Comparison of ENCODE assay signal across 19 cellular contexts in genomic region chr9:100409176-100409556, GRCh38. TPM values are rescaled to one million over a fixed set of nuclear protein-coding genes. Genes with fewer than 3 reads are reported as not detected.
DNase-seq lines count a peak whose midpoint lies in the region; ATAC-seq and TF ChIP-seq lines count a peak whose summit lies in the region.
"Had no signal": no experiment of that assay in that cellular context is flagged by ENCODE, and none has a peak within 500 bp of the region (broad histone marks: within the 10 kb centered on the region; RNA-seq: fewer than 3 reads in every experiment).

No MANE protein-coding gene starts in this region.

- H3K27me3 Mint-ChIP-seq in natural killer cell (ENCODE audit: low read depth in 2 of 2) (peaks cover 25 to 26% of the 10 kb centered on the region in 2 donors), glutamatergic neuron (ENCODE audit: unreplicated experiment) (peaks cover 3% of the 10 kb centered on the region), endothelial cell (ENCODE audit: unreplicated experiment) (no peaks in the 10 kb centered on the region)
- H3K27me3 Mint-ChIP-seq in natural killer cell treated with Interleukin-12 subunit alpha and Interleukin-12 subunit beta and Interleukin-15 and Interleukin-18, amount 100 ng/mL, for 72 hours: peaks cover 18 to 19% of the 10 kb centered on the region in 2 donors

- TF ChIP-seq CTCF in natural killer cell (IDR thresholded peaks at IDR 0.05) (no peak), glutamatergic neuron (IDR thresholded peaks at IDR 0.05; ENCODE audit: partially characterized antibody, unreplicated experiment) (no peak), endothelial cell (IDR thresholded peaks at IDR 0.05; ENCODE audit: unreplicated experiment) (no peak)

- peaks cover 31% of the 10 kb centered on the region for H3K4me1 ChIP-seq in Karpas-422 (ENCODE audit: low read length)

- no peak for ATAC-seq in natural killer cell
- ATAC-seq in natural killer cell treated with Interleukin-12 subunit alpha and Interleukin-12 subunit beta and Interleukin-15 and Interleukin-18, amount 100 ng/mL, for 72 hours: no peak
- ATAC-seq in GM18867 (IDR thresholded peaks at IDR 0.05; ENCODE audit: unreplicated experiment): no peak

- peaks cover 11% of the 10 kb centered on the region in 2 donors for H3K4me1 Mint-ChIP-seq in natural killer cell
- peaks cover 16 to 17% of the 10 kb centered on the region in 2 donors for H3K4me1 Mint-ChIP-seq in natural killer cell treated with Interleukin-12 subunit alpha and Interleukin-12 subunit beta and Interleukin-15 and Interleukin-18, amount 100 ng/mL, for 72 hours (ENCODE audit: low read depth in 2 of 2)
- peaks cover 11% of the 10 kb centered on the region for H3K4me1 Mint-ChIP-seq in glutamatergic neuron (ENCODE audit: low read depth, unreplicated experiment)
- H3K4me1 Mint-ChIP-seq in endothelial cell (ENCODE audit: unreplicated experiment): peaks cover 3% of the 10 kb centered on the region

- H4K20me1 ChIP-seq in Karpas-422 (ENCODE audit: insufficient read depth, low read depth, low read length): no peaks in the 10 kb centered on the region

- 0 out of 2 replicates have a peak overlapping the region, but pooled peaks have one; percentile 25 for H3K4me3 ChIP-seq in Karpas-422 (ENCODE audit: low read length)
- H3K4me3 ChIP-seq: SJCRH30 had no signal

- H3K36me3 Mint-ChIP-seq in natural killer cell (no peaks in the 10 kb centered on the region), glutamatergic neuron (ENCODE audit: unreplicated experiment) (peaks cover 11% of the 10 kb centered on the region), endothelial cell (ENCODE audit: low read depth, unreplicated experiment) (peaks cover 4% of the 10 kb centered on the region)
- peaks cover 6% of the 10 kb centered on the region for H3K36me3 Mint-ChIP-seq in natural killer cell treated with Interleukin-12 subunit alpha and Interleukin-12 subunit beta and Interleukin-15 and Interleukin-18, amount 100 ng/mL, for 72 hours

- H3K9me3 Mint-ChIP-seq in natural killer cell (no peaks in the 10 kb centered on the region), glutamatergic neuron (ENCODE audit: unreplicated experiment) (peaks cover 3% of the 10 kb centered on the region), endothelial cell (ENCODE audit: unreplicated experiment) (no peaks in the 10 kb centered on the region)
- H3K9me3 Mint-ChIP-seq in natural killer cell treated with Interleukin-12 subunit alpha and Interleukin-12 subunit beta and Interleukin-15 and Interleukin-18, amount 100 ng/mL, for 72 hours: no peaks in the 10 kb centered on the region
- H3K9me3 Mint-ChIP-seq: CD4-positive, alpha-beta T cell had no signal

- DNase-seq in natural killer cell: no peak
- no peak for DNase-seq in natural killer cell treated with Interleukin-12 subunit alpha and Interleukin-12 subunit beta and Interleukin-15 and Interleukin-18, amount 100 ng/mL, for 72 hours (ENCODE audit: low spot score)
- no peak for DNase-seq in Karpas-422
- DNase-seq in glutamatergic neuron: no peak
- no peak for DNase-seq in dermis blood vessel endothelial cell
- DNase-seq in endothelial cell (ENCODE audit: low spot score): no peak
- DNase-seq: BE2C; CD4-positive, alpha-beta T cell; COR-L47; DMS79 treated with DMSO at 0.1 percent for 48 hours; KBM-7; NCI-H1048; NCI-H1417 treated with DMSO at 0.1 percent for 48 hours; NCI-H187; NCI-H446; NCI-H526; OCI-M1 had no signal

- no peaks in the 10 kb centered on the region for H3K9me3 ChIP-seq in Karpas-422 (ENCODE audit: low read length)
- H3K9me3 ChIP-seq: BE2C, SJCRH30 had no signal

- intact Hi-C loops in natural killer cell (cut with micrococcal nuclease): no loop called here

- H3K4me3 Mint-ChIP-seq in natural killer cell (peak overlapping the region; percentile 10), glutamatergic neuron (ENCODE audit: unreplicated experiment) (no peak overlapping the region), endothelial cell (ENCODE audit: unreplicated experiment) (no peak overlapping the region)
- no peak overlapping the region for H3K4me3 Mint-ChIP-seq in natural killer cell treated with Interleukin-12 subunit alpha and Interleukin-12 subunit beta and Interleukin-15 and Interleukin-18, amount 100 ng/mL, for 72 hours
- H3K4me3 Mint-ChIP-seq: CD4-positive, alpha-beta T cell had no signal

- no peak overlapping the region for H3K9ac ChIP-seq in Karpas-422 (ENCODE audit: low read length)

- H3K4me2 ChIP-seq in Karpas-422 (ENCODE audit: low read depth, low read length, poor library complexity, severe bottlenecking): peak overlapping the region; percentile 49

- no peak overlapping the region for H3K27ac Mint-ChIP-seq in natural killer cell
- H3K27ac Mint-ChIP-seq in natural killer cell treated with Interleukin-12 subunit alpha and Interleukin-12 subunit beta and Interleukin-15 and Interleukin-18, amount 100 ng/mL, for 72 hours: no peak overlapping the region
- peak overlapping the region; percentile 19 for H3K27ac Mint-ChIP-seq in glutamatergic neuron (ENCODE audit: unreplicated experiment)
- H3K27ac Mint-ChIP-seq in endothelial cell (ENCODE audit: unreplicated experiment): no peak overlapping the region
- H3K27ac Mint-ChIP-seq: CD4-positive, alpha-beta T cell had no signal

- no peaks in the 10 kb centered on the region for H3K27me3 ChIP-seq in Karpas-422 (ENCODE audit: low read length)
- H3K27me3 ChIP-seq: BE2C, SJCRH30 had no signal

- H3K9me2 ChIP-seq in Karpas-422 (replicated peaks; ENCODE audit: insufficient read depth, low read length): no peaks in the 10 kb centered on the region

- no peak overlapping the region for H3K27ac ChIP-seq in Karpas-422 (ENCODE audit: low read length)
- H3K27ac ChIP-seq: SJCRH30 had no signal

- no peak overlapping the region for H2AFZ ChIP-seq in Karpas-422 (ENCODE audit: low read length)

- H3K36me3 ChIP-seq in Karpas-422 (ENCODE audit: insufficient read depth, low read length): no peaks in the 10 kb centered on the region
- H3K36me3 ChIP-seq: BE2C, SJCRH30 had no signal

- H3K79me2 ChIP-seq in Karpas-422 (ENCODE audit: low read length): no peaks in the 10 kb centered on the region

RNA-seq across cellular contexts. Expression of gene MSANTD3, which starts 17.8 kb away (rescaled TPM):
- total RNA-seq in natural killer cell (10 to 100 TPM; 11.3 to 15.6 (median 14.2) TPM), glutamatergic neuron (ENCODE audit: unreplicated experiment) (49.3 TPM), dermis blood vessel endothelial cell (53.4 and 57.3 TPM in 2 replicates), endothelial cell (ENCODE audit: unreplicated experiment) (30.7 TPM)
- 10 to 100 TPM in 1 of 2 donors, 1 to 10 TPM in 1; 9.2 to 17.5 TPM for total RNA-seq in natural killer cell treated with Interleukin-12 subunit alpha and Interleukin-12 subunit beta and Interleukin-15 and Interleukin-18, amount 100 ng/mL, for 72 hours
- total RNA-seq in Karpas-422 (2014; rRNA removed; shearing (Covaris generic); ENCODE audit: low replicate concordance): 36.4 and 41.3 TPM in 2 replicates

RNA-seq across cellular contexts. Expression of gene TEX10, which starts 56.4 kb away (rescaled TPM):
- 10 to 100 TPM; 11.1 to 15.9 (median 13.2) TPM for total RNA-seq in natural killer cell
- 10 to 100 TPM; 17.3 to 37.7 TPM for total RNA-seq in natural killer cell treated with Interleukin-12 subunit alpha and Interleukin-12 subunit beta and Interleukin-15 and Interleukin-18, amount 100 ng/mL, for 72 hours
- 39.6 and 73.7 TPM in 2 replicates for total RNA-seq in Karpas-422 (2014; rRNA removed; shearing (Covaris generic); ENCODE audit: low replicate concordance)
- 18.4 TPM for total RNA-seq in glutamatergic neuron (ENCODE audit: unreplicated experiment)
- 26.5 and 28.1 TPM in 2 replicates for total RNA-seq in dermis blood vessel endothelial cell
- 43.5 TPM for total RNA-seq in endothelial cell (ENCODE audit: unreplicated experiment)
